In genomic region chr11:82465481-82465880, GRCh38 we compare ENCODE assay signal across 26 cellular contexts.
"Had no signal": no experiment of that assay in that cellular context is flagged by ENCODE, and none has a peak within 500 bp of the region (broad histone marks: within the 10 kb centered on the region; RNA-seq: fewer than 3 reads in every experiment).

No MANE protein-coding gene starts in this region.

- H3K9me3 ChIP-seq: esophagus squamous epithelium, prostate gland, sigmoid colon, stomach, thyroid gland had no signal

- DNase-seq: dermis blood vessel endothelial cell; effector memory CD4-positive, alpha-beta T cell; erythroblast; esophagus squamous epithelium; hypothalamus; immature natural killer cell; mammary epithelial cell; mesendoderm; midbrain; naive thymus-derived CD4-positive, alpha-beta T cell; right cardiac atrium; sigmoid colon; stimulated activated CD4-positive, alpha-beta T cell treated with anti-CD3 and anti-CD28 coated beads, Interleukin-2, amount 100 ng/mL, for 24 hours; stimulated activated CD4-positive, alpha-beta T cell treated with anti-CD3 and anti-CD28 coated beads, Interleukin-4, amount 100 ng/mL, for 24 hours; stimulated activated naive CD4-positive, alpha-beta T cell treated with Interleukin-2 at 50 U/mL for 16 hours; stomach; thyroid gland had no signal

- FAIRE-seq: endothelial cell of umbilical vein, frontal cortex, keratinocyte, urothelium cell line had no signal

- H3K36me3 ChIP-seq: esophagus squamous epithelium, neural progenitor cell, prostate gland, sigmoid colon, stomach, thyroid gland had no signal

- H3K4me3 ChIP-seq: coronary artery, esophagus squamous epithelium, neural progenitor cell, prostate gland, sigmoid colon, stomach, thyroid gland had no signal

- H3K27me3 ChIP-seq: esophagus squamous epithelium, neural progenitor cell, sigmoid colon, stomach, thyroid gland had no signal

- H3K4me1 ChIP-seq: esophagus squamous epithelium, neural progenitor cell, prostate gland, sigmoid colon, stomach, thyroid gland had no signal

- ATAC-seq: left lobe of liver; naive thymus-derived CD4-positive, alpha-beta T cell; right cardiac atrium; stimulated activated effector memory CD8-positive, alpha-beta T cell treated with anti-CD3 and anti-CD28 coated beads, Interleukin-12 subunit alpha, Interleukin-12 subunit beta, amount 100 ng/mL, for 72 hours had no signal

- H3K27ac ChIP-seq: coronary artery, esophagus squamous epithelium, neural progenitor cell, prostate gland, sigmoid colon, stomach, thyroid gland had no signal
